ENCODE assay signal across 17 cellular contexts in genomic region chr12:105882404-105882803, GRCh38.
A peak's percentile ranks its signal among the peaks of the same experiment; 100 is the strongest.
DNase-seq lines count a peak whose midpoint lies in the region; ATAC-seq, FAIRE-seq and TF ChIP-seq lines count a peak whose summit lies in the region.
"Had no signal": no experiment of that assay in that cellular context is flagged by ENCODE, and none has a peak within 500 bp of the region (broad histone marks: within the 10 kb centered on the region; RNA-seq: fewer than 3 reads in every experiment).

No MANE protein-coding gene starts in this region.

- H3K27me3 Mint-ChIP-seq in activated CD8-positive, alpha-beta memory T cell treated with anti-CD3 and anti-CD28 coated beads, Interleukin-2, amount 10 ng/mL, durations not matched to agents 7 days and 5 days = no peaks in the 10 kb centered on the region

- ATAC-seq in activated CD8-positive, alpha-beta memory T cell treated with anti-CD3 and anti-CD28 coated beads, Interleukin-2, amount 10 ng/mL, durations not matched to agents 7 days and 5 days = no peak
- ATAC-seq: activated T-helper 17 cell treated with anti-CD3 and anti-CD28 coated beads, Interleukin-2, amount 50 U/mL, for 72 hours had no signal

- TF ChIP-seq CTCF in AG09309 (IDR thresholded peaks at IDR 0.05; ENCODE audit: control insufficient read depth, insufficient read depth, low read depth, low read length, missing control alignments) (no peak), fibroblast of mammary gland (conservative IDR thresholded peaks at IDR 0.05; ENCODE audit: control insufficient read depth, insufficient read depth, low read depth, low read length) (no peak)

- H3K4me3 Mint-ChIP-seq in activated CD8-positive, alpha-beta memory T cell treated with anti-CD3 and anti-CD28 coated beads, Interleukin-2, amount 10 ng/mL, durations not matched to agents 7 days and 5 days = no peak overlapping the region
- H3K4me3 Mint-ChIP-seq: activated T-helper 17 cell treated with anti-CD3 and anti-CD28 coated beads, Interleukin-2, amount 50 U/mL, for 72 hours had no signal

- H3K9me3 ChIP-seq in small intestine (ENCODE audit: control insufficient read depth, low read depth) = no peaks in the 10 kb centered on the region
- H3K9me3 ChIP-seq: pancreas, tibial artery had no signal

- H3K27ac Mint-ChIP-seq in activated CD8-positive, alpha-beta memory T cell treated with anti-CD3 and anti-CD28 coated beads, Interleukin-2, amount 10 ng/mL, durations not matched to agents 7 days and 5 days = no peak overlapping the region
- H3K27ac Mint-ChIP-seq: activated T-helper 17 cell treated with anti-CD3 and anti-CD28 coated beads, Interleukin-2, amount 50 U/mL, for 72 hours had no signal

- H3K4me1 Mint-ChIP-seq in activated CD8-positive, alpha-beta memory T cell treated with anti-CD3 and anti-CD28 coated beads, Interleukin-2, amount 10 ng/mL, durations not matched to agents 7 days and 5 days = no peaks in the 10 kb centered on the region
- H3K4me1 Mint-ChIP-seq: activated T-helper 17 cell treated with anti-CD3 and anti-CD28 coated beads, Interleukin-2, amount 50 U/mL, for 72 hours had no signal

- no peak overlapping the region for H3K27ac ChIP-seq in small intestine (ENCODE audit: low read depth in 1 of 2, low read length in 1 of 2)
- H3K27ac ChIP-seq: KMS-11, pancreas, tibial artery had no signal

- H3K9me3 Mint-ChIP-seq in activated CD8-positive, alpha-beta memory T cell treated with anti-CD3 and anti-CD28 coated beads, Interleukin-2, amount 10 ng/mL, durations not matched to agents 7 days and 5 days (ENCODE audit: low read depth) = no peaks in the 10 kb centered on the region
- H3K9me3 Mint-ChIP-seq: activated T-helper 17 cell treated with anti-CD3 and anti-CD28 coated beads, Interleukin-2, amount 50 U/mL, for 72 hours had no signal

- FAIRE-seq in small intestine (lab: Jason Lieb, UNC) = no peak
- FAIRE-seq: endometrium, pancreas had no signal

- CTCF ChIA-PET in activated CD8-positive, alpha-beta memory T cell treated with anti-CD3 and anti-CD28 coated beads, Interleukin-2, amount 10 ng/mL, durations not matched to agents 7 days and 5 days (lab: Charles Lee) = no interaction called here

- no peaks in the 10 kb centered on the region for H3K27me3 ChIP-seq in small intestine (ENCODE audit: control insufficient read depth in 2 of 2, insufficient read depth in 2 of 2, low read length in 2 of 2)
- H3K27me3 ChIP-seq: pancreas, tibial artery had no signal

- no peaks in the 10 kb centered on the region for H3K4me1 ChIP-seq in small intestine (ENCODE audit: control insufficient read depth in 2 of 2, insufficient read depth in 1 of 2, low read depth in 1 of 2, low read length in 1 of 2)
- H3K4me1 ChIP-seq: pancreas had no signal

- 36 to 60% (median 45%) methylated on average over 1 of the region's 1 CpG for WGBS in small intestine, 3 donors

- H3K4me3 ChIP-seq in AG09309 (ENCODE audit: control insufficient read depth, low read depth, low read length) = no peak overlapping the region
- H3K4me3 ChIP-seq in fibroblast of mammary gland (ENCODE audit: control insufficient read depth, low read depth, low read length) = no peak overlapping the region
- H3K4me3 ChIP-seq in small intestine (ENCODE audit: low read depth in 1 of 2, low read length in 2 of 2) = no peak overlapping the region
- H3K4me3 ChIP-seq: pancreas, tibial artery had no signal

- DNase-seq in AG09309 (ENCODE audit: low read depth) (peak; percentile 32), NCI-H226 (peak; percentile 79), fibroblast of mammary gland (ENCODE audit: low read depth) (peak; percentile 18), medulla oblongata (ENCODE audit: extremely low spot score) (peak; percentile 40), NCI-H1092 (lab: John Stamatoyannopoulos, UW) (no peak), small intestine (no peak)
- DNase-seq in activated CD8-positive, alpha-beta memory T cell treated with anti-CD3 and anti-CD28 coated beads, Interleukin-2, amount 10 ng/mL, durations not matched to agents 7 days and 5 days = no peak
- no peak for DNase-seq in activated CD4-positive, alpha-beta T cell treated with anti-CD3 and anti-CD28 coated beads for 48 hours
- DNase-seq: activated CD4-positive, alpha-beta T cell treated with anti-CD3 and anti-CD28 coated beads, Interleukin-2, amount 50 U/mL, for 4 hours; NCI-H146; NCI-H748 treated with DMSO at 0.1 percent for 48 hours; T-helper 9 cell had no signal

- H3K36me3 ChIP-seq in small intestine (ENCODE audit: control insufficient read depth in 2 of 2, insufficient read depth in 2 of 2, low read length in 2 of 2) = no peaks in the 10 kb centered on the region
- H3K36me3 ChIP-seq: pancreas, tibial artery had no signal

- H3K36me3 Mint-ChIP-seq in activated CD8-positive, alpha-beta memory T cell treated with anti-CD3 and anti-CD28 coated beads, Interleukin-2, amount 10 ng/mL, durations not matched to agents 7 days and 5 days = no peaks in the 10 kb centered on the region

Comparison
In these comparisons a context has a peak if more than half of its experiments do, and no peak if none do; other contexts are left out.
1. DNase-seq: peak in AG09309 (single experiment), NCI-H226 (single experiment), fibroblast of mammary gland (single experiment) and medulla oblongata (single experiment); none in NCI-H1092 (single experiment), small intestine (single experiment), activated CD8-positive, alpha-beta memory T cell treated with anti-CD3 and anti-CD28 coated beads, Interleukin-2, amount 10 ng/mL, durations not matched to agents 7 days and 5 days (single experiment) and activated CD4-positive, alpha-beta T cell treated with anti-CD3 and anti-CD28 coated beads for 48 hours (single experiment).